Comparison of ENCODE assay signal across 28 cellular contexts in genomic region chr15:79243723-79244122, GRCh38. TPM values are rescaled to one million over a fixed set of nuclear protein-coding genes. Genes with fewer than 3 reads are reported as not detected.
DNase-seq lines count a peak whose midpoint lies in the region; ATAC-seq, FAIRE-seq and TF ChIP-seq lines count a peak whose summit lies in the region.
"Had no signal": no experiment of that assay in that cellular context is flagged by ENCODE, and none has a peak within 500 bp of the region (broad histone marks: within the 10 kb centered on the region; RNA-seq: fewer than 3 reads in every experiment).

No MANE protein-coding gene starts in this region.

- H4K20me1 ChIP-seq in K562 (replicated peaks; ENCODE audit: control insufficient read depth, insufficient read depth, low read length) = no peaks in the 10 kb centered on the region
- no peaks in the 10 kb centered on the region for H4K20me1 ChIP-seq in neural cell (ENCODE audit: insufficient read depth)

- in situ Hi-C loops in K562 (cut with MboI) = no loop called here

- TF ChIP-seq EP300 in K562 (IDR thresholded peaks at IDR 0.05; ENCODE audit: low read length) (no peak), neural cell (conservative IDR thresholded peaks at IDR 0.05; ENCODE audit: poor library complexity, severe bottlenecking) (peak; percentile 70)

- no peaks in the 10 kb centered on the region for H3K9me3 ChIP-seq in K562 (replicated peaks; ENCODE audit: control insufficient read depth, insufficient read depth, low read depth, low read length)
- no peaks in the 10 kb centered on the region for H3K9me3 ChIP-seq in heart right ventricle
- no peaks in the 10 kb centered on the region for H3K9me3 ChIP-seq in neural cell (ENCODE audit: low read length)
- H3K9me3 ChIP-seq: ascending aorta, colonic mucosa, mucosa of descending colon, neutrophil, SJSA1 had no signal

- intact Hi-C loops in K562 (cut with micrococcal nuclease) = no loop called here
- intact Hi-C loops in heart right ventricle (cut with DNase I) = no loop called here

- H3K4me3 ChIP-seq in K562 (no peak overlapping the region), heart right ventricle (no peak overlapping the region), neural cell (ENCODE audit: low read length) (peak overlapping the region; percentile 30)
- H3K4me3 ChIP-seq: ascending aorta, colonic mucosa, mucosa of descending colon, SJSA1 had no signal

- no TSS peak for BruUV-seq in K562 (replicated peaks; lab: Mats Ljungman, UMichigan)

- no peak for TF ChIP-seq POLR2A in K562 (conservative IDR thresholded peaks at IDR 0.05)

- no peaks in the 10 kb centered on the region for H3K4me1 ChIP-seq in K562 (replicated peaks in 1 of 2; ENCODE audit: control insufficient read depth in 2 of 2, insufficient read depth in 2 of 2, low read length in 2 of 2)
- peaks cover 0 to 17% (median 6%) of the 10 kb centered on the region in 9 donors for H3K4me1 ChIP-seq in heart right ventricle
- H3K4me1 ChIP-seq: ascending aorta, colonic mucosa, SJSA1 had no signal

- no peak overlapping the region for H3K4me2 ChIP-seq in K562 (ENCODE audit: insufficient read depth, low read length)
- H3K4me2 ChIP-seq in neural cell (ENCODE audit: low read length) = peak overlapping the region; percentile 30

- POLR2A ChIA-PET in K562 (lab: Yijun Ruan, JAX) = no interaction called here

- no peaks in the 10 kb centered on the region for H3K9me1 ChIP-seq in K562 (ENCODE audit: control insufficient read depth, insufficient read depth, low read length)

- TF ChIP-seq CTCF in K562 (IDR thresholded peaks at IDR 0.05 in 2 of 3, conservative IDR thresholded peaks at IDR 0.05 in 1 of 3; ENCODE audit: insufficient read depth in 2 of 3, low read depth in 1 of 3, low read length in 3 of 3) (no peak), heart right ventricle (IDR thresholded peaks at IDR 0.05) (no peak), neural cell (IDR thresholded peaks at IDR 0.05; ENCODE audit: poor library complexity, severe bottlenecking) (no peak)

- H3K27ac ChIP-seq in K562 (ENCODE audit: extremely low read depth, low read depth, low read length) (no peak overlapping the region), heart right ventricle (peak overlapping the region in 2 of 10 donors; percentile 26 to 39), neural cell (ENCODE audit: low read length) (peak overlapping the region; percentile 73)
- H3K27ac ChIP-seq: ascending aorta, colonic mucosa, neutrophil, SJSA1 had no signal

- no peak for FAIRE-seq in K562 (lab: Jason Lieb, UNC)
- FAIRE-seq: endometrium had no signal

- under 1% methylated on average over 8 of the region's 11 CpGs for WGBS in K562 (ENCODE audit: insufficient coverage, low coverage, missing lambda C conversion rate)
- WGBS in heart right ventricle, 2 donors = 35 to 42% methylated on average over 11 of the region's 11 CpGs

- no peaks in the 10 kb centered on the region for H3F3A ChIP-seq in neural cell (ENCODE audit: insufficient read depth, low read length, poor library complexity, severe bottlenecking)

- peak; percentile 13 for DNase-seq in GM04503 (ENCODE audit: low read depth)
- no peak for DNase-seq in K562 (ENCODE audit: extremely low read depth in 1 of 4, low spot score in 3 of 4)
- peak; percentile 20 to 66 for DNase-seq in heart right ventricle
- no peak for DNase-seq in AG08395 (ENCODE audit: low spot score)
- no peak for DNase-seq in stimulated activated CD4-positive, alpha-beta T cell treated with anti-CD3 and anti-CD28 coated beads, Interleukin-2, amount 100 ng/mL, for 48 hours
- DNase-seq in RKO (ENCODE audit: low spot score) = no peak
- DNase-seq: activated CD4-positive, alpha-beta memory T cell treated with anti-CD3 and anti-CD28 coated beads, Interleukin-2, amount 10 ng/mL, durations not matched to agents 7 days and 5 days; activated naive CD4-positive, alpha-beta T cell treated with anti-CD3 and anti-CD28 coated beads, Interleukin-2, amount 10 ng/mL, durations not matched to agents 7 days and 5 days; activated T-cell treated with anti-CD3 and anti-CD28 coated beads, Interleukin-2, amount 50 U/mL, for 24 hours; CD8-positive, alpha-beta T cell; colonic mucosa; DMS53; kidney glomerular epithelial cell; mucosa of descending colon; NCI-H1092; NCI-H2029 treated with DMSO at 0.1 percent for 48 hours; NCI-H748 treated with DMSO at 0.1 percent for 48 hours; OCI-M1; stimulated activated CD4-positive, alpha-beta T cell treated with anti-CD3 and anti-CD28 coated beads, Interleukin-15, amount 100 ng/mL, for 24 hours had no signal

- H2AFZ ChIP-seq in K562 (ENCODE audit: low read depth, low read length) (no peak overlapping the region), neural cell (ENCODE audit: low read depth, low read length) (no peak overlapping the region)

- no peaks in the 10 kb centered on the region for H3K9me2 ChIP-seq in neural cell (ENCODE audit: insufficient read depth, low read length)

- no peaks in the 10 kb centered on the region for H3K36me3 ChIP-seq in K562 (ENCODE audit: control insufficient read depth, insufficient read depth, low read length)
- H3K36me3 ChIP-seq in heart right ventricle = no peaks in the 10 kb centered on the region
- H3K36me3 ChIP-seq in neural cell (ENCODE audit: insufficient read depth, low read length) = no peaks in the 10 kb centered on the region
- H3K36me3 ChIP-seq: ascending aorta, colonic mucosa, neutrophil, SJSA1 had no signal

- H3K9ac ChIP-seq in K562 (ENCODE audit: insufficient read depth in 1 of 2, low read depth in 2 of 2, low read length in 2 of 2) (no peak overlapping the region), neural cell (ENCODE audit: low read length) (peak overlapping the region; percentile 2)

- TF ChIP-seq RAD21 in K562 (CRISPR knock-in tag; conservative IDR thresholded peaks at IDR 0.05 in 1 of 2, IDR thresholded peaks at IDR 0.05 in 1 of 2) (no peak), neural cell (conservative IDR thresholded peaks at IDR 0.05) (no peak)

- no peaks in the 10 kb centered on the region for H3K79me2 ChIP-seq in K562 (ENCODE audit: control insufficient read depth, insufficient read depth, low read length)
- H3K79me2 ChIP-seq in neural cell (replicated peaks; ENCODE audit: insufficient read depth, low read length) = no peaks in the 10 kb centered on the region

- CTCF ChIA-PET in K562 (lab: Yijun Ruan, JAX; ENCODE audit: low intra/inter-chr PET ratio) = no interaction called here

- H3K27me3 ChIP-seq in K562 (ENCODE audit: control insufficient read depth in 2 of 2, insufficient read depth in 2 of 2, low read length in 2 of 2) (peaks cover 0 to 5% of the 10 kb centered on the region in 2 experiments; a peak in 4 of 5 replicates), heart right ventricle (no peaks in the 10 kb centered on the region), neural cell (ENCODE audit: insufficient read depth, low read depth, low read length) (no peaks in the 10 kb centered on the region)
- H3K27me3 ChIP-seq: ascending aorta, colonic mucosa, SJSA1 had no signal

- ATAC-seq in K562 (no peak), heart right ventricle (peak; percentile 70 to 97 (median 90)), GM21529 (IDR thresholded peaks at IDR 0.05; ENCODE audit: unreplicated experiment) (no peak)
- ATAC-seq: CD8-positive, alpha-beta T cell; mucosa of descending colon; WTC11 had no signal

TF ChIP-seq in K562, 482 proteins besides CTCF, POLR2A, EP300 and RAD21 (continues in another document):
- TF ChIP-seq ELF1 (tag; IDR thresholded peaks at IDR 0.05) = no peak
- peak; percentile 36; the same call in 1 of the 2 replicates for TF ChIP-seq RFX1 (IDR thresholded peaks at IDR 0.05)
- TF ChIP-seq JUND (IDR thresholded peaks at IDR 0.05; ENCODE audit: borderline replicate concordance, low read depth, low read length) = no peak
- no peak for TF ChIP-seq JUND (tag; IDR thresholded peaks at IDR 0.05; ENCODE audit: borderline replicate concordance, low read depth, low read length)
- TF ChIP-seq CCNT2 (IDR thresholded peaks at IDR 0.05; ENCODE audit: borderline replicate concordance, extremely low read depth, insufficient read length, low read depth, low read length) = no peak
- TF ChIP-seq PHTF2 (CRISPR knock-in tag; IDR thresholded peaks at IDR 0.05) = no peak

TF ChIP-seq in neural cell, 6 proteins besides CTCF, POLR2A, EP300 and RAD21:
- TF ChIP-seq POLR2AphosphoS5 (IDR thresholded peaks at IDR 0.05) (peak; percentile 46), SMC3 (conservative IDR thresholded peaks at IDR 0.05; ENCODE audit: poor library complexity) (no peak)
TF ChIP-seq in neural cell: peak in this region for 1.

RNA-seq across cellular contexts. Expression of gene ANKRD34C, which starts 38.8 kb away (rescaled TPM):
- total RNA-seq in K562 (2011; cell fraction: chromatin; rRNA removed; ENCODE audit: low replicate concordance) = not detected in 2 replicates
- not detected in 2 replicates for total RNA-seq in K562 (2011; cell fraction: nucleolus; rRNA removed)
- total RNA-seq in K562 (2011; cell fraction: nucleoplasm; rRNA removed) = not detected in 2 replicates
- not detected in 2 replicates for total RNA-seq in K562 (2014; rRNA removed)
- total RNA-seq in K562 (2014; rRNA removed; fragmentation: Illumina TruSeq; extraction: Trizol) = not detected in 2 replicates
- not detected in 2 replicates for total RNA-seq in K562 (2015; rRNA removed; fragmentation: Illumina TruSeq; extraction: Trizol)
- total RNA-seq in K562 (2021) = not detected in 2 replicates
- not detected in 2 replicates for polyA plus RNA-seq in K562 (2011; rRNA removed)
- polyA plus RNA-seq in K562 (2011; cell fraction: cytosol; rRNA removed) = 0.01 TPM in 1 of 2 replicates, not detected in the other
- not detected in 2 replicates for polyA plus RNA-seq in K562 (2011; cell fraction: nucleus; rRNA removed)
- polyA plus RNA-seq in K562 (2012) = 0.21 TPM in 1 of 2 replicates, not detected in the other
- not detected in 2 replicates for polyA plus RNA-seq in K562 (2014; fragmentation: Illumina TruSeq; extraction: Trizol)
- polyA plus RNA-seq in K562 (2014; fragmentation: Nextera tagmentation; extraction: Ambion mirVana) = under 1 TPM in 1 of 2 experiments, not detected in 1; 0.01 TPM
- polyA plus RNA-seq in K562 (2014; rRNA removed) = 0.08 TPM in 1 of 2 replicates, not detected in the other
- polyA minus RNA-seq in K562 (2011; rRNA and poly(A)+ RNA removed) = 0.03 TPM in 1 of 2 replicates, not detected in the other
- polyA minus RNA-seq in K562 (2011; cell fraction: cytosol; rRNA and poly(A)+ RNA removed) = not detected in 2 replicates
- not detected in 2 replicates for polyA minus RNA-seq in K562 (2011; cell fraction: nucleus; rRNA and poly(A)+ RNA removed)
- total RNA-seq in heart right ventricle = 1 to 10 TPM in 3 of 10 donors, under 1 TPM in 6, not detected in 1; 0.10 to 2.8 (median 0.52) TPM
- polyA plus RNA-seq in heart right ventricle = under 1 TPM; 0.01 to 0.15 TPM
- polyA plus RNA-seq in neural cell = not detected in 2 replicates
- 0.12 TPM in 1 of 2 replicates, not detected in the other for polyA minus RNA-seq in neural cell
- total RNA-seq: activated CD4-positive, alpha-beta memory T cell treated with anti-CD3 and anti-CD28 coated beads, Interleukin-2, amount 10 ng/mL, durations not matched to agents 7 days and 5 days; ascending aorta; CD8-positive, alpha-beta T cell; colonic mucosa; renal cortical epithelial cell; SJSA1; WTC11 had no signal
- polyA plus RNA-seq: AG04450 had no signal

Comparison
In these comparisons a context has a peak if more than half of its experiments do, and no peak if none do; other contexts are left out.
1. DNase-seq: peak in GM04503 (single experiment) and heart right ventricle (2 of 2); none in K562 (0 of 4), AG08395 (single experiment), stimulated activated CD4-positive, alpha-beta T cell treated with anti-CD3 and anti-CD28 coated beads, Interleukin-2, amount 100 ng/mL, for 48 hours (0 of 2) and RKO (single experiment).
2. ATAC-seq: peak in heart right ventricle (8 of 8); none in K562 (single experiment) and GM21529 (single experiment).